18 cellular contexts compared by ENCODE assay signal in the genomic region with DNA sequence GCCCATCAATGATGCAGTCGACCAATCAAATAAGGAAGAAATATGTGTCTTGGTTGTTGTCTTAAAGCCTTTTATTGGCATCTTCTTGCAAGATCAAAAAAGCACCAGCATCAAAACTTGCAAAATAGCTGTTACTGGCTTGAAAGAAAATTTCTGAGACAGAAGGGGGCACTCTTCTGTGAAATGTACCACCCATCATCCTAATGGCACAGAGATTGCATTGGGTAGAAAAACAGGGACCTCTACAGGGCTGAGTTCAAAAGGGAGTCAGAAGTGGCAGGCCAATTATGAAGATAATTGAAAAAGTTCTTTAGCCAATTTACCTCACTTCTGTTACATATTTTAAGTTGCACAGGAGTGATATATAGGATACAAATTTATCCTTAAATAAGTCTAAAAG.
DNase-seq lines count a peak whose midpoint lies in the region; ATAC-seq and TF ChIP-seq lines count a peak whose summit lies in the region.
"Had no signal": no experiment of that assay in that cellular context is flagged by ENCODE, and none has a peak within 500 bp of the region (broad histone marks: within the 10 kb centered on the region; RNA-seq: fewer than 3 reads in every experiment).

No MANE protein-coding gene starts in this region.

- H3F3A ChIP-seq in MM.1S (ENCODE audit: insufficient read depth, low read length) = 0 out of 2 replicates have a peak, but pooled peaks cover 8% of the 10 kb centered on the region

- intact Hi-C loops in upper lobe of right lung (cut with DNase I) = no loop called here

- H3K4me3 ChIP-seq in H7 (ENCODE audit: insufficient read depth, low read depth, low read length) (no peak overlapping the region), epithelial cell of proximal tubule (ENCODE audit: low read depth, low read length) (no peak overlapping the region), MM.1S (ENCODE audit: low read length) (no peak overlapping the region), upper lobe of right lung (no peak overlapping the region)

- no peaks in the 10 kb centered on the region for H3K9me2 ChIP-seq in MM.1S (replicated peaks; ENCODE audit: insufficient read depth, low read length)

- H3K27me3 ChIP-seq in H7 (ENCODE audit: control insufficient read depth, insufficient read depth, low read length) (no peaks in the 10 kb centered on the region; the same call in 1 of the 2 replicates), MM.1S (replicated peaks; ENCODE audit: insufficient read depth, low read length) (no peaks in the 10 kb centered on the region; the same call in 1 of the 2 replicates), upper lobe of right lung (no peaks in the 10 kb centered on the region)

- peak; percentile 19 for TF ChIP-seq CTCF in epithelial cell of proximal tubule (conservative IDR thresholded peaks at IDR 0.05; ENCODE audit: low read depth, low read length)
- TF ChIP-seq CTCF in MM.1S (IDR thresholded peaks at IDR 0.05; ENCODE audit: low read length) = no peak
- TF ChIP-seq CTCF in upper lobe of right lung (IDR thresholded peaks at IDR 0.05) = no peak

- ATAC-seq in upper lobe of right lung = no peak
- ATAC-seq: left lobe of liver; natural killer cell; sciatic nerve; stimulated activated effector memory CD8-positive, alpha-beta T cell treated with anti-CD3 and anti-CD28 coated beads, Interleukin-12 subunit alpha, Interleukin-12 subunit beta, amount 100 ng/mL, for 72 hours had no signal

- DNase-seq in DMS 273 (lab: John Stamatoyannopoulos, UW; ENCODE audit: unreplicated experiment) = peak; percentile 44
- peak; percentile 1 for DNase-seq in H7
- peak; percentile 17 for DNase-seq in NCI-H69 (lab: John Stamatoyannopoulos, UW)
- no peak for DNase-seq in epithelial cell of proximal tubule (ENCODE audit: low read depth)
- no peak for DNase-seq in MM.1S
- DNase-seq in putamen (ENCODE audit: low spot score) = no peak
- no peak for DNase-seq in upper lobe of right lung
- DNase-seq in globus pallidus (ENCODE audit: low spot score) = no peak
- DNase-seq: activated naive CD4-positive, alpha-beta T cell treated with anti-CD3 and anti-CD28 coated beads, Interleukin-2, amount 10 ng/mL, durations not matched to agents 7 days and 5 days; glutamatergic neuron; natural killer cell; NCI-H510A; SIG-M5; stimulated activated CD4-positive, alpha-beta T cell treated with anti-CD3 and anti-CD28 coated beads, Interleukin-4, amount 100 ng/mL, for 24 hours had no signal

- H3K9ac ChIP-seq in MM.1S (ENCODE audit: low read length) = no peak overlapping the region

- H2AFZ ChIP-seq in MM.1S (ENCODE audit: low read length) = no peak overlapping the region

- H3K4me1 ChIP-seq in MM.1S (ENCODE audit: low read length) (no peaks in the 10 kb centered on the region), upper lobe of right lung (no peaks in the 10 kb centered on the region)

- H3K36me3 ChIP-seq in H7 (replicated peaks; ENCODE audit: control insufficient read depth, insufficient read depth, low read length) = no peaks in the 10 kb centered on the region
- no peaks in the 10 kb centered on the region for H3K36me3 ChIP-seq in MM.1S (replicated peaks; ENCODE audit: insufficient read depth, low read length)
- no peaks in the 10 kb centered on the region for H3K36me3 ChIP-seq in upper lobe of right lung

- H3K79me2 ChIP-seq in MM.1S (ENCODE audit: low read length) = no peaks in the 10 kb centered on the region

- no peaks in the 10 kb centered on the region for H3K9me3 ChIP-seq in MM.1S (replicated peaks; ENCODE audit: insufficient read depth, low read length)
- no peaks in the 10 kb centered on the region for H3K9me3 ChIP-seq in upper lobe of right lung

- no peak overlapping the region for H3K4me2 ChIP-seq in MM.1S (ENCODE audit: low read depth, low read length)

- H3K27ac ChIP-seq in MM.1S (ENCODE audit: low read length) = no peak overlapping the region
- no peak overlapping the region for H3K27ac ChIP-seq in upper lobe of right lung
- H3K27ac ChIP-seq: VCaP had no signal

- no peaks in the 10 kb centered on the region for H4K20me1 ChIP-seq in MM.1S (ENCODE audit: insufficient read depth, low read length)

Comparison
In these comparisons a context has a peak if more than half of its experiments do, and no peak if none do; other contexts are left out.
1. DNase-seq: peak in DMS 273 (single experiment), H7 (single experiment) and NCI-H69 (single experiment); none in epithelial cell of proximal tubule (single experiment), MM.1S (single experiment), putamen (single experiment), upper lobe of right lung (single experiment) and globus pallidus (single experiment).